Comparison of ENCODE assay signal across 27 cellular contexts in the genomic region with DNA sequence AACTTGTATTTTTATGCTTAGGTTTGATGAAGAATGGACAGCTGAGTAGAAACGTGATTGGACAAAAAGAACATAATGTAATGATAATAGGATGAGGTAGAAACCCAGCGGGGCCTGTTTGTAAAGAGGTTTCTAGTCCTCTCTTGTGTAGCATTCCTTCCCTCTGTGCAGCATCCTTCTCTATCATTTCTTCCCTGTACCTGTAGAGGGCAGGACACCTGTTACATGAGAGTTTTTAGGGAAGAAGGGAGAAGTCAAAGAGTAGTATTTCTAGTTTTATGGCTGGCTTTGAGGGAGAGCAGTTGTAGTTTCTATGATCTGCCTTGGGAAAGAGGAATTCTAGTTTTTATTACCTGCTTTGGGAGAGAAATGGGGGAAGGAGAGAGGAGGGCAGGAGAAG.
DNase-seq lines count a peak whose midpoint lies in the region; ATAC-seq and TF ChIP-seq lines count a peak whose summit lies in the region.
"Had no signal": no experiment of that assay in that cellular context is flagged by ENCODE, and none has a peak within 500 bp of the region (broad histone marks: within the 10 kb centered on the region; RNA-seq: fewer than 3 reads in every experiment).

No MANE protein-coding gene starts in this region.

- H3K4me1 Mint-ChIP-seq in WTC11, result 0 out of 2 replicates have a peak, but pooled peaks cover 2% of the 10 kb centered on the region
- H3K4me1 Mint-ChIP-seq: activated CD8-positive, alpha-beta memory T cell treated with anti-CD3 and anti-CD28 coated beads, Interleukin-2, amount 10 ng/mL, durations not matched to agents 7 days and 5 days; activated naive CD8-positive, alpha-beta T cell treated with anti-CD3 and anti-CD28 coated beads, Interleukin-2, amount 50 U/mL, for 24 hours; activated T-helper 17 cell treated with anti-CD3 and anti-CD28 coated beads, Interleukin-2, amount 50 U/mL, for 72 hours; IgD-negative memory B cell; memory B cell; naive B cell; stimulated activated effector memory CD8-positive, alpha-beta T cell treated with anti-CD3 and anti-CD28 coated beads, Interleukin-12 subunit alpha, Interleukin-12 subunit beta, amount 100 ng/mL, for 72 hours had no signal

- POLR2A ChIA-PET in HCT116 (lab: Charles Lee) (no interaction called here), WTC11 (lab: Charles Lee) (no interaction called here)

- H3K4me2 ChIP-seq in HCT116 (ENCODE audit: low read length) (no peak overlapping the region), hepatocyte (no peak overlapping the region)
- H3K4me2 ChIP-seq: A549; BLaER1 treated with 17β-estradiol and CSF1 and Interleukin-3, amounts not matched to agents 10 nM and 100 nM had no signal

- RAD21 ChIA-PET in HCT116 (lab: Charles Lee; ENCODE audit: low non-redundant PET in 1 of 2, low total read pairs in 2 of 2, uncharacterized antibody in 2 of 2, unreplicated experiment in 2 of 2), result no interaction called here

- no peak overlapping the region for H3K4me3 Mint-ChIP-seq in WTC11
- H3K4me3 Mint-ChIP-seq: activated CD8-positive, alpha-beta memory T cell treated with anti-CD3 and anti-CD28 coated beads, Interleukin-2, amount 10 ng/mL, durations not matched to agents 7 days and 5 days; activated naive CD8-positive, alpha-beta T cell treated with anti-CD3 and anti-CD28 coated beads, Interleukin-2, amount 50 U/mL, for 24 hours; activated T-helper 17 cell treated with anti-CD3 and anti-CD28 coated beads, Interleukin-2, amount 50 U/mL, for 72 hours; IgD-negative memory B cell; memory B cell; naive B cell; stimulated activated effector memory CD8-positive, alpha-beta T cell treated with anti-CD3 and anti-CD28 coated beads, Interleukin-12 subunit alpha, Interleukin-12 subunit beta, amount 100 ng/mL, for 72 hours had no signal

- TF ChIP-seq CTCF in 22Rv1 (IDR thresholded peaks at IDR 0.05), result peak; percentile 51
- peak; percentile 15 to 56 (median 47); a peak in 5 of 6 replicates for TF ChIP-seq CTCF in HCT116 (IDR thresholded peaks at IDR 0.05 in 2 of 3, conservative IDR thresholded peaks at IDR 0.05 in 1 of 3; ENCODE audit: borderline replicate concordance in 1 of 3, insufficient read depth in 1 of 3, low read depth in 2 of 3, low read length in 2 of 3)
- TF ChIP-seq CTCF in WTC11 (IDR thresholded peaks at IDR 0.05), result 0 out of 2 replicates have a peak, but pooled peaks have one; percentile 25
- peak; percentile 9 for TF ChIP-seq CTCF in hepatocyte (IDR thresholded peaks at IDR 0.05; ENCODE audit: poor library complexity)
- TF ChIP-seq CTCF in foreskin fibroblast (IDR thresholded peaks at IDR 0.05; ENCODE audit: low read depth, low read length), result no peak

- H3K27ac ChIP-seq in 22Rv1 (no peak overlapping the region), HCT116 (ENCODE audit: low read depth, low read length) (no peak overlapping the region), hepatocyte (no peak overlapping the region), right cardiac atrium (ENCODE audit: low read length) (no peak overlapping the region)
- H3K27ac ChIP-seq: A549; BLaER1 treated with 17β-estradiol and CSF1 and Interleukin-3, amounts not matched to agents 10 nM and 100 nM; cardiac muscle cell; HL-60; ovary; vagina had no signal

- peaks cover 0 to 9% of the 10 kb centered on the region in 2 experiments; a peak in 2 of 4 replicates for H3K9me3 ChIP-seq in HCT116 (ENCODE audit: control insufficient read depth in 1 of 2, insufficient read depth in 1 of 2, low read depth in 1 of 2, low read length in 2 of 2)
- H3K9me3 ChIP-seq in hepatocyte (ENCODE audit: low read depth), result no peaks in the 10 kb centered on the region
- peaks cover 2% of the 10 kb centered on the region for H3K9me3 ChIP-seq in right cardiac atrium (ENCODE audit: control insufficient read depth, low read length)
- H3K9me3 ChIP-seq: ovary, vagina had no signal

- no peaks in the 10 kb centered on the region for H4K20me1 ChIP-seq in HCT116 (ENCODE audit: insufficient read depth)
- no peaks in the 10 kb centered on the region for H4K20me1 ChIP-seq in hepatocyte (ENCODE audit: insufficient read depth, poor library complexity, severe bottlenecking)
- H4K20me1 ChIP-seq: BLaER1 treated with 17β-estradiol and CSF1 and Interleukin-3, amounts not matched to agents 10 nM and 100 nM had no signal

- CTCF ChIA-PET in HCT116 (lab: Charles Lee) (no interaction called here), WTC11 (lab: Charles Lee) (no interaction called here)

- peaks cover 21% of the 10 kb centered on the region for H3K9me3 Mint-ChIP-seq in WTC11

- no peak overlapping the region for H3K9ac ChIP-seq in HCT116 (ENCODE audit: low read length)
- H3K9ac ChIP-seq: BLaER1 treated with 17β-estradiol and CSF1 and Interleukin-3, amounts not matched to agents 10 nM and 100 nM had no signal

- no peaks in the 10 kb centered on the region for H3K4me1 ChIP-seq in HCT116 (ENCODE audit: control insufficient read depth in 1 of 2, insufficient read depth in 2 of 2, low read length in 2 of 2)
- no peaks in the 10 kb centered on the region for H3K4me1 ChIP-seq in hepatocyte (ENCODE audit: insufficient read depth)
- no peaks in the 10 kb centered on the region for H3K4me1 ChIP-seq in right cardiac atrium (ENCODE audit: control insufficient read depth, insufficient read depth, low read length)
- H3K4me1 ChIP-seq: A549; BLaER1 treated with 17β-estradiol and CSF1 and Interleukin-3, amounts not matched to agents 10 nM and 100 nM; vagina had no signal

- no peak overlapping the region for H3K4me3 ChIP-seq in HCT116 (replicated peaks in 1 of 2; ENCODE audit: low read depth in 1 of 2, low read length in 2 of 2)
- no peak overlapping the region for H3K4me3 ChIP-seq in hepatocyte
- no peak overlapping the region for H3K4me3 ChIP-seq in foreskin fibroblast (ENCODE audit: low read depth in 1 of 2, low read length in 2 of 2)
- no peak overlapping the region for H3K4me3 ChIP-seq in right cardiac atrium (ENCODE audit: low read length)
- H3K4me3 ChIP-seq: A549; BLaER1 treated with 17β-estradiol and CSF1 and Interleukin-3, amounts not matched to agents 10 nM and 100 nM; cardiac muscle cell; ovary; vagina had no signal

- H3K79me2 ChIP-seq in HCT116 (ENCODE audit: insufficient read depth, low read length) (no peaks in the 10 kb centered on the region), hepatocyte (no peaks in the 10 kb centered on the region)

- 62% methylated on average over 2 of the region's 2 CpGs for WGBS in hepatocyte (ENCODE audit: low lambda C conversion rate, missing lambda C conversion rate)
- 50% methylated on average over 2 of the region's 2 CpGs for WGBS in right cardiac atrium

- no peak overlapping the region for H2AFZ ChIP-seq in HCT116 (ENCODE audit: low read depth, low read length, poor library complexity, severe bottlenecking)
- H2AFZ ChIP-seq in hepatocyte, result no peak overlapping the region

- no peak for DNase-seq in HCT116 (ENCODE audit: low read depth, low spot score)
- DNase-seq in WTC11 (ENCODE audit: low spot score), result no peak
- DNase-seq in hepatocyte (ENCODE audit: low spot score), result no peak
- DNase-seq in foreskin fibroblast, result no peak
- DNase-seq in activated naive CD4-positive, alpha-beta T cell treated with anti-CD3 and anti-CD28 coated beads, Interleukin-2, amount 50 U/mL, for 16 hours, result no peak
- DNase-seq in right cardiac atrium, result no peak
- DNase-seq: activated CD4-positive, alpha-beta T cell treated with anti-CD3 and anti-CD28 coated beads for 48 hours; activated CD8-positive, alpha-beta memory T cell treated with anti-CD3 and anti-CD28 coated beads, Interleukin-2, amount 10 ng/mL, durations not matched to agents 7 days and 5 days; activated naive CD8-positive, alpha-beta T cell treated with anti-CD3 and anti-CD28 coated beads, Interleukin-2, amount 50 U/mL, for 24 hours; GDM1; naive B cell; NCI-H1930; NCI-H446 treated with DMSO at 0.1 percent for 48 hours; ovary; SHP77 had no signal

- H3K36me3 ChIP-seq in HCT116 (ENCODE audit: control insufficient read depth in 1 of 2, insufficient read depth in 2 of 2, low read length in 2 of 2), result no peaks in the 10 kb centered on the region
- no peaks in the 10 kb centered on the region for H3K36me3 ChIP-seq in hepatocyte (replicated peaks; ENCODE audit: insufficient read depth, low read depth)
- H3K36me3 ChIP-seq: BLaER1 treated with 17β-estradiol and CSF1 and Interleukin-3, amounts not matched to agents 10 nM and 100 nM; cardiac muscle cell; ovary; vagina had no signal

- TF ChIP-seq RAD21 in HCT116 (IDR thresholded peaks at IDR 0.05; ENCODE audit: low read depth), result no peak

- 0 out of 2 replicates have a peak, but pooled peaks have one; percentile 53 for ATAC-seq in HCT116
- ATAC-seq in WTC11, result peak; percentile 97
- ATAC-seq in GM21360 (IDR thresholded peaks at IDR 0.05; ENCODE audit: unreplicated experiment), result no peak
- ATAC-seq in right cardiac atrium, result no peak
- ATAC-seq: A549; activated CD8-positive, alpha-beta memory T cell treated with anti-CD3 and anti-CD28 coated beads, Interleukin-2, amount 10 ng/mL, durations not matched to agents 7 days and 5 days; activated naive CD8-positive, alpha-beta T cell treated with anti-CD3 and anti-CD28 coated beads, Interleukin-2, amount 50 U/mL, for 24 hours; activated T-helper 17 cell treated with anti-CD3 and anti-CD28 coated beads, Interleukin-2, amount 50 U/mL, for 72 hours; sciatic nerve; stimulated activated effector memory CD8-positive, alpha-beta T cell treated with anti-CD3 and anti-CD28 coated beads, Interleukin-12 subunit alpha, Interleukin-12 subunit beta, amount 100 ng/mL, for 72 hours had no signal

- H3K27me3 ChIP-seq in HCT116 (ENCODE audit: insufficient read depth, low read length), result no peaks in the 10 kb centered on the region
- H3K27me3 ChIP-seq in hepatocyte, result no peaks in the 10 kb centered on the region
- no peaks in the 10 kb centered on the region for H3K27me3 ChIP-seq in right cardiac atrium (ENCODE audit: control insufficient read depth, insufficient read depth)
- H3K27me3 ChIP-seq: BLaER1 treated with 17β-estradiol and CSF1 and Interleukin-3, amounts not matched to agents 10 nM and 100 nM; cardiac muscle cell; ovary; vagina had no signal

- intact Hi-C loops in HCT116 (cut with micrococcal nuclease) (no loop called here), right cardiac atrium (cut with DNase I) (no loop called here)

- H3K9me2 ChIP-seq in HCT116 (ENCODE audit: insufficient read depth) (no peaks in the 10 kb centered on the region), hepatocyte (replicated peaks; ENCODE audit: insufficient read depth) (no peaks in the 10 kb centered on the region)

- TF ChIP-seq POLR2A in HCT116 (IDR thresholded peaks at IDR 0.05; ENCODE audit: borderline replicate concordance, extremely low read depth, insufficient read depth, insufficient read length), result no peak

- no TSS peak for BruUV-seq in HCT116 (replicated peaks; lab: Mats Ljungman, UMichigan)

- peaks cover 5% of the 10 kb centered on the region for H3K36me3 Mint-ChIP-seq in WTC11
- H3K36me3 Mint-ChIP-seq: activated CD8-positive, alpha-beta memory T cell treated with anti-CD3 and anti-CD28 coated beads, Interleukin-2, amount 10 ng/mL, durations not matched to agents 7 days and 5 days; IgD-negative memory B cell; memory B cell; naive B cell; stimulated activated effector memory CD8-positive, alpha-beta T cell treated with anti-CD3 and anti-CD28 coated beads, Interleukin-12 subunit alpha, Interleukin-12 subunit beta, amount 100 ng/mL, for 72 hours had no signal

- H3K27me3 Mint-ChIP-seq in WTC11 (ENCODE audit: low read depth), result no peaks in the 10 kb centered on the region
- H3K27me3 Mint-ChIP-seq: activated CD8-positive, alpha-beta memory T cell treated with anti-CD3 and anti-CD28 coated beads, Interleukin-2, amount 10 ng/mL, durations not matched to agents 7 days and 5 days; IgD-negative memory B cell; memory B cell had no signal

- H3K27ac Mint-ChIP-seq in WTC11, result no peak overlapping the region
- H3K27ac Mint-ChIP-seq: activated CD8-positive, alpha-beta memory T cell treated with anti-CD3 and anti-CD28 coated beads, Interleukin-2, amount 10 ng/mL, durations not matched to agents 7 days and 5 days; activated naive CD8-positive, alpha-beta T cell treated with anti-CD3 and anti-CD28 coated beads, Interleukin-2, amount 50 U/mL, for 24 hours; activated T-helper 17 cell treated with anti-CD3 and anti-CD28 coated beads, Interleukin-2, amount 50 U/mL, for 72 hours; IgD-negative memory B cell; memory B cell; naive B cell; stimulated activated effector memory CD8-positive, alpha-beta T cell treated with anti-CD3 and anti-CD28 coated beads, Interleukin-12 subunit alpha, Interleukin-12 subunit beta, amount 100 ng/mL, for 72 hours had no signal

Comparison
In these comparisons a context has a peak if more than half of its experiments do, and no peak if none do; other contexts are left out.
1. ATAC-seq: peak in HCT116 (single experiment) and WTC11 (single experiment); none in GM21360 (single experiment) and right cardiac atrium (0 of 2).